36 cellular contexts compared by ENCODE assay signal in genomic region chr9:101063192-101063591, GRCh38. TPM values are rescaled to one million over a fixed set of nuclear protein-coding genes. Genes with fewer than 3 reads are reported as not detected.
"Had no signal": no experiment of that assay in that cellular context is flagged by ENCODE, and none has a peak within 500 bp of the region (broad histone marks: within the 10 kb centered on the region; RNA-seq: fewer than 3 reads in every experiment).

No MANE protein-coding gene starts in this region.

- ATAC-seq: activated CD8-positive, alpha-beta T cell treated with anti-CD3 and anti-CD28 coated beads for 36 hours; activated naive CD4-positive, alpha-beta T cell treated with anti-CD3 and anti-CD28 coated beads, Interleukin-2, amount 50 U/mL, for 72 hours; activated T-cell treated with anti-CD3 and anti-CD28 coated beads, Interleukin-2, amount 50 U/mL, for 4 hours; activated T-cell treated with anti-CD3 and anti-CD28 coated beads, Interleukin-2, amount 50 U/mL, for 72 hours; activated T-helper 17 cell treated with anti-CD3 and anti-CD28 coated beads, Interleukin-2, amount 50 U/mL, for 72 hours; body of pancreas had no signal

- H3K27me3 ChIP-seq: adrenal gland, body of pancreas, brain microvascular endothelial cell, breast epithelium had no signal

- DNase-seq: activated B cell treated with CpG ODN at 0.5 μM for 24 hours; activated CD4-positive, alpha-beta memory T cell treated with anti-CD3 and anti-CD28 coated beads for 36 hours; activated CD4-positive, alpha-beta T cell treated with anti-CD3 and anti-CD28 coated beads for 4 hours; activated CD4-positive, alpha-beta T cell treated with anti-CD3 and anti-CD28 coated beads, Interleukin-2, amount 10 ng/mL, durations not matched to agents 24 days and 14 days; activated CD4-positive, alpha-beta T cell treated with anti-CD3 and anti-CD28 coated beads, Interleukin-2, amount 50 U/mL, for 1 hour; activated CD4-positive, alpha-beta T cell treated with anti-CD3 and anti-CD28 coated beads, Interleukin-2, amount 50 U/mL, for 4 hours; activated CD4-positive, CD25-positive, alpha-beta regulatory T cell treated with anti-CD3 and anti-CD28 coated beads, Interleukin-2, amount 50 U/mL, for 72 hours; activated CD8-positive, alpha-beta memory T cell treated with anti-CD3 and anti-CD28 coated beads, Interleukin-2, amount 50 U/mL, for 4 hours; activated CD8-positive, alpha-beta T cell treated with anti-CD3 and anti-CD28 coated beads for 36 hours; activated effector memory CD4-positive, alpha-beta T cell treated with anti-CD3 and anti-CD28 coated beads, Interleukin-2, amount 50 U/mL, for 16 hours; activated gamma-delta T cell treated with Interleukin-2 at 50 U/mL for 16 hours; activated naive CD4-positive, alpha-beta T cell; activated naive CD4-positive, alpha-beta T cell treated with anti-CD3 and anti-CD28 coated beads for 36 hours; activated naive CD4-positive, alpha-beta T cell treated with anti-CD3 and anti-CD28 coated beads, Interleukin-2, amount 50 U/mL, for 16 hours; activated naive CD8-positive, alpha-beta T cell treated with anti-CD3 and anti-CD28 coated beads for 36 hours; activated T-cell treated with anti-CD3 and anti-CD28 coated beads for 4 hours; activated T-cell treated with anti-CD3 and anti-CD28 coated beads, Interleukin-2, amount 50 U/mL, for 1 hour; activated T-cell treated with anti-CD3 and anti-CD28 coated beads, Interleukin-2, amount 50 U/mL, for 4 hours; activated T-cell treated with anti-CD3 and anti-CD28 coated beads, Interleukin-2, amount 50 U/mL, for 72 hours; adrenal gland; amniotic stem cell; aorta; body of pancreas; brain microvascular endothelial cell; central memory CD4-positive, alpha-beta T cell; T-helper 1 cell; T-helper 2 cell; T-helper 9 cell had no signal

- H3K4me1 ChIP-seq: adrenal gland, body of pancreas, breast epithelium had no signal

- H3K4me3 ChIP-seq: adrenal gland, body of pancreas, breast epithelium had no signal

- H3K9me3 ChIP-seq: adrenal gland, body of pancreas, breast epithelium had no signal

- H3K36me3 ChIP-seq: adrenal gland, brain microvascular endothelial cell, breast epithelium had no signal

- H3K27ac ChIP-seq: adrenal gland, body of pancreas, brain microvascular endothelial cell, breast epithelium, VCaP had no signal

RNA-seq across cellular contexts. Expression of gene PLPPR1, which starts 34.7 kb away (rescaled TPM):
- total RNA-seq: activated B cell treated with CpG ODN at 0.5 μM for 24 hours; activated CD4-positive, alpha-beta memory T cell treated with anti-CD3 and anti-CD28 coated beads for 36 hours; activated CD4-positive, alpha-beta T cell treated with anti-CD3 and anti-CD28 coated beads, Interleukin-2, amount 10 ng/mL, durations not matched to agents 24 days and 14 days; activated CD8-positive, alpha-beta memory T cell treated with anti-CD3 and anti-CD28 coated beads for 36 hours; activated CD8-positive, alpha-beta T cell treated with anti-CD3 and anti-CD28 coated beads for 36 hours; activated naive CD4-positive, alpha-beta T cell treated with anti-CD3 and anti-CD28 coated beads for 36 hours; activated naive CD4-positive, alpha-beta T cell treated with anti-CD3 and anti-CD28 coated beads, Interleukin-2, amount 50 U/mL, for 72 hours; activated naive CD8-positive, alpha-beta T cell treated with anti-CD3 and anti-CD28 coated beads for 36 hours; activated T-cell treated with anti-CD3 and anti-CD28 coated beads, Interleukin-2, amount 50 U/mL, for 4 hours; activated T-cell treated with anti-CD3 and anti-CD28 coated beads, Interleukin-2, amount 50 U/mL, for 72 hours; activated T-helper 1 cell treated with anti-CD3 and anti-CD28 coated beads, Interleukin-12 subunit alpha, Interleukin-12 subunit beta, Interleukin-2, Interleukin-4 antibody, amounts not matched to agents 30 ng/mL and 10 ng/mL and 1 ng/mL, durations not matched to agents 14 hours and 24 hours and 36 hours; activated T-helper 17 cell treated with anti-CD3 and anti-CD28 coated beads, Interleukin-2, amount 50 U/mL, for 72 hours; aorta; astrocyte; cardiac septum had no signal
- polyA plus RNA-seq: aorta had no signal
